Comparison of ENCODE assay signal across 8 cellular contexts in the genomic region with DNA sequence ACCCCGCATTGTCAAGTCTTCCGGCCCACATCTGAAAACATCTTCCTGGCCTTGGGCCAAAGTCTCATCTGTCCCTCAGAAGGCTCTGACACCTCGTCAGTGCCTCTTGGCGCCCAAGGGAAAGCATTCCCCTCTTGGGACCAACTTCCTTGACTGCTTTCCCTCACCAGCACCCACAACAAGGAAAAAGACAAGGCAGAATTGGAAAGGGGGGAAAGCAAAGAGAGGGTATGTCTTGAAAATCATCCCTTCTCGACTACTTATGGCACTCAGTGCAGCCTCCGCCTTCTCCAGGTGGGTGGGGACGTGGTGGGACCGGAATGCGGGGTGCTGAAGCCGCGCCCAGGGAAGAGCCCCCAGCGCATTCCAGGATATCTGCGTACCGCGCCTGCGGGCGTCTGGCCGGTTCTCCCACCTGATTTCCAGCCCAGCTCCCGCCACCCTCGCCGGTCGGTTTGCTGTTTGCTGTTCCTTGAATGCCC. TPM values are rescaled to one million over a fixed set of nuclear protein-coding genes. Genes with fewer than 3 reads are reported as not detected.
DNase-seq lines count a peak whose midpoint lies in the region; ATAC-seq and TF ChIP-seq lines count a peak whose summit lies in the region.

No MANE protein-coding gene starts in this region.

- H3K27me3 Mint-ChIP-seq in activated CD4-positive, alpha-beta T cell treated with anti-CD3 and anti-CD28 coated beads, Interleukin-2, amount 10 ng/mL, durations not matched to agents 24 days and 14 days = no peaks in the 10 kb centered on the region
- no peaks in the 10 kb centered on the region for H3K27me3 Mint-ChIP-seq in stimulated activated naive B cell treated with anti-CD40 and anti-IgM and Interleukin-4, amounts not matched to agents 10 μg/mL and 1 μg/mL and 100 μg/mL, for 72 hours

- peak overlapping the region; percentile 87 for H3K4me3 Mint-ChIP-seq in activated CD4-positive, alpha-beta T cell treated with anti-CD3 and anti-CD28 coated beads, Interleukin-2, amount 10 ng/mL, durations not matched to agents 24 days and 14 days
- H3K4me3 Mint-ChIP-seq in stimulated activated naive B cell treated with anti-CD40 and anti-IgM and Interleukin-4, amounts not matched to agents 10 μg/mL and 1 μg/mL and 100 μg/mL, for 72 hours = peak overlapping the region; percentile 85 to 90

- ATAC-seq in stimulated activated naive B cell treated with anti-CD40 and anti-IgM and Interleukin-4, amounts not matched to agents 10 μg/mL and 1 μg/mL and 100 μg/mL, for 72 hours (replicated peaks) = peak; percentile 2 to 8

- intact Hi-C loops in activated CD4-positive, alpha-beta T cell treated with anti-CD3 and anti-CD28 coated beads, Interleukin-2, amount 10 ng/mL, durations not matched to agents 24 days and 14 days (cut with micrococcal nuclease) = loop anchor here (1.0 to 10.0 kb wide), 3 partner anchors 26 to 429 kb away; partner anchors contain the start of genes RPS27 and S100A6

- H3K4me1 Mint-ChIP-seq in activated CD4-positive, alpha-beta T cell treated with anti-CD3 and anti-CD28 coated beads, Interleukin-2, amount 10 ng/mL, durations not matched to agents 24 days and 14 days = peaks cover 55% of the 10 kb centered on the region
- H3K4me1 Mint-ChIP-seq in stimulated activated naive B cell treated with anti-CD40 and anti-IgM and Interleukin-4, amounts not matched to agents 10 μg/mL and 1 μg/mL and 100 μg/mL, for 72 hours = peaks cover 50 to 71% of the 10 kb centered on the region in 2 donors

- peaks cover 26% of the 10 kb centered on the region for H3K36me3 ChIP-seq in MG63

- no peaks in the 10 kb centered on the region for H3K9me3 Mint-ChIP-seq in activated CD4-positive, alpha-beta T cell treated with anti-CD3 and anti-CD28 coated beads, Interleukin-2, amount 10 ng/mL, durations not matched to agents 24 days and 14 days
- no peaks in the 10 kb centered on the region for H3K9me3 Mint-ChIP-seq in stimulated activated naive B cell treated with anti-CD40 and anti-IgM and Interleukin-4, amounts not matched to agents 10 μg/mL and 1 μg/mL and 100 μg/mL, for 72 hours

- peaks cover 29% of the 10 kb centered on the region for H3K36me3 Mint-ChIP-seq in activated CD4-positive, alpha-beta T cell treated with anti-CD3 and anti-CD28 coated beads, Interleukin-2, amount 10 ng/mL, durations not matched to agents 24 days and 14 days (ENCODE audit: low read depth)
- H3K36me3 Mint-ChIP-seq in stimulated activated naive B cell treated with anti-CD40 and anti-IgM and Interleukin-4, amounts not matched to agents 10 μg/mL and 1 μg/mL and 100 μg/mL, for 72 hours = peaks cover 16 to 46% of the 10 kb centered on the region in 2 donors

- no peak for TF ChIP-seq CTCF in astrocyte of the cerebellum (IDR thresholded peaks at IDR 0.05; ENCODE audit: low read depth, low read length, missing control alignments)

- H3K27ac Mint-ChIP-seq in activated CD4-positive, alpha-beta T cell treated with anti-CD3 and anti-CD28 coated beads, Interleukin-2, amount 10 ng/mL, durations not matched to agents 24 days and 14 days = peak overlapping the region; percentile 89
- peak overlapping the region; percentile 91 for H3K27ac Mint-ChIP-seq in stimulated activated naive B cell treated with anti-CD40 and anti-IgM and Interleukin-4, amounts not matched to agents 10 μg/mL and 1 μg/mL and 100 μg/mL, for 72 hours

- no peaks in the 10 kb centered on the region for H3K27me3 ChIP-seq in MG63

- H3K9me3 ChIP-seq in MG63 = no peaks in the 10 kb centered on the region

- H3K4me3 ChIP-seq in MG63 (peak overlapping the region; percentile 79), astrocyte of the cerebellum (ENCODE audit: low read depth, low read length) (peak overlapping the region; percentile 89)

- in situ Hi-C loops in astrocyte of the cerebellum (cut with HindIII; ENCODE audit: low sequenced_read_pairs) = loop anchor here (5.0 kb wide), 1 partner anchor 147 kb away; no protein-coding TSS in a partner anchor

- DNase-seq in activated CD4-positive, alpha-beta T cell treated with anti-CD3 and anti-CD28 coated beads, Interleukin-2, amount 10 ng/mL, durations not matched to agents 24 days and 14 days = no peak
- no peak for DNase-seq in activated CD4-positive, alpha-beta T cell treated with anti-CD3 and anti-CD28 coated beads, Interleukin-2, amount 50 U/mL, for 48 hours
- peak; percentile 69 for DNase-seq in MG63
- no peak for DNase-seq in astrocyte of the cerebellum (ENCODE audit: low read depth)
- peak; percentile 97 for DNase-seq in islet precursor cell
- DNase-seq in stimulated activated naive B cell treated with anti-CD40 and anti-IgM and Interleukin-4, amounts not matched to agents 10 μg/mL and 1 μg/mL and 100 μg/mL, for 72 hours = no peak
- DNase-seq in NCI-H2029 treated with DMSO at 0.1 percent for 48 hours (lab: John Stamatoyannopoulos, UW) = no peak
- DNase-seq in NCI-H2107 treated with DMSO at 0.1 percent for 48 hours (lab: John Stamatoyannopoulos, UW; ENCODE audit: unreplicated experiment) = no peak

RNA-seq across cellular contexts. Expression of gene SLC39A1, which starts 0.6 kb away (rescaled TPM):
- total RNA-seq in activated CD4-positive, alpha-beta T cell treated with anti-CD3 and anti-CD28 coated beads, Interleukin-2, amount 10 ng/mL, durations not matched to agents 24 days and 14 days = 71.6 and 78.2 TPM in 2 replicates
- total RNA-seq in MG63 (2014; rRNA removed; shearing (Covaris generic); ENCODE audit: low replicate concordance) = 154 and 223 TPM in 2 replicates

RNA-seq across cellular contexts. Expression of gene CREB3L4, which starts 3.8 kb away (rescaled TPM):
- 8.3 and 9.7 TPM in 2 replicates for total RNA-seq in activated CD4-positive, alpha-beta T cell treated with anti-CD3 and anti-CD28 coated beads, Interleukin-2, amount 10 ng/mL, durations not matched to agents 24 days and 14 days
- 12.8 and 35.3 TPM in 2 replicates for total RNA-seq in MG63 (2014; rRNA removed; shearing (Covaris generic); ENCODE audit: low replicate concordance)

RNA-seq across cellular contexts. Expression of gene CRTC2, which starts 5.5 kb away (rescaled TPM):
- 72.4 and 76.8 TPM in 2 replicates for total RNA-seq in activated CD4-positive, alpha-beta T cell treated with anti-CD3 and anti-CD28 coated beads, Interleukin-2, amount 10 ng/mL, durations not matched to agents 24 days and 14 days
- total RNA-seq in MG63 (2014; rRNA removed; shearing (Covaris generic); ENCODE audit: low replicate concordance) = 0.96 and 3.6 TPM in 2 replicates

RNA-seq across cellular contexts. Expression of gene JTB, which starts 13.6 kb away (rescaled TPM):
- 195 and 200 TPM in 2 replicates for total RNA-seq in activated CD4-positive, alpha-beta T cell treated with anti-CD3 and anti-CD28 coated beads, Interleukin-2, amount 10 ng/mL, durations not matched to agents 24 days and 14 days
- total RNA-seq in MG63 (2014; rRNA removed; shearing (Covaris generic); ENCODE audit: low replicate concordance) = 250 and 354 TPM in 2 replicates

RNA-seq across cellular contexts. Expression of gene DENND4B, which starts 17.4 kb away (rescaled TPM):
- 128 and 130 TPM in 2 replicates for total RNA-seq in activated CD4-positive, alpha-beta T cell treated with anti-CD3 and anti-CD28 coated beads, Interleukin-2, amount 10 ng/mL, durations not matched to agents 24 days and 14 days
- total RNA-seq in MG63 (2014; rRNA removed; shearing (Covaris generic); ENCODE audit: low replicate concordance) = 7.7 and 9.3 TPM in 2 replicates

Comparison
In these comparisons a context has a peak if more than half of its experiments do, and no peak if none do; other contexts are left out.
1. DNase-seq: peak in MG63 (single experiment) and islet precursor cell (single experiment); none in activated CD4-positive, alpha-beta T cell treated with anti-CD3 and anti-CD28 coated beads, Interleukin-2, amount 10 ng/mL, durations not matched to agents 24 days and 14 days (single experiment), activated CD4-positive, alpha-beta T cell treated with anti-CD3 and anti-CD28 coated beads, Interleukin-2, amount 50 U/mL, for 48 hours (0 of 2), astrocyte of the cerebellum (single experiment), stimulated activated naive B cell treated with anti-CD40 and anti-IgM and Interleukin-4, amounts not matched to agents 10 μg/mL and 1 μg/mL and 100 μg/mL, for 72 hours (single experiment), NCI-H2029 treated with DMSO at 0.1 percent for 48 hours (single experiment) and NCI-H2107 treated with DMSO at 0.1 percent for 48 hours (single experiment).
2. RNA of gene CRTC2, which starts 5.5 kb away (total RNA-seq): 72.4 to 76.8 TPM in activated CD4-positive, alpha-beta T cell treated with anti-CD3 and anti-CD28 coated beads, Interleukin-2, amount 10 ng/mL, durations not matched to agents 24 days and 14 days; 0.96 to 3.6 TPM in MG63; every median in the first group is over 10 times any median in the second.